In the genomic region with DNA sequence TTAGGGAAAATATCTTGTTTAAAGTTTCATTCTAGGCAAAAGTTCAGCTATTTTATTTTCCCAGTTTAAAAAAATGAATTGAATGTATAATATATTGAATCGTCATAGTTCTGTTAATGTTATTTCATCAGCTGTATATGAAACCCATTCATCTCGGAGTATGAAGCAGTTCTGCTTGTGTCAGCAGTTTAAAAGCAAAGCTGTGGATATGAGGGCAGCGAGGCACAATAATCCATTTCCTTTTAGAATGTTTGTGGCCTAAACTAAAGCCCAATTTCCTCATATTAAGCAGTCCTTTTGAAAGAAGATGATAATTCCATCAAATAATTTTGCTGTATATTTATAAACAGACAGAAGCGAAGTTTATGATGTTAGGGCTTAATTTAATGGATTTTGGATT, we compare ENCODE assay signal across 22 cellular contexts.
"Had no signal": no experiment of that assay in that cellular context is flagged by ENCODE, and none has a peak within 500 bp of the region (broad histone marks: within the 10 kb centered on the region; RNA-seq: fewer than 3 reads in every experiment).

No MANE protein-coding gene starts in this region.

- H3K36me3 ChIP-seq: gastroesophageal sphincter, heart left ventricle, neutrophil, right atrium auricular region, transverse colon, upper lobe of right lung, uterus had no signal

- H3K9ac ChIP-seq: parathyroid adenoma had no signal

- DNase-seq: dorsolateral prefrontal cortex; effector CD4-positive, alpha-beta T cell; foreskin keratinocyte; heart left ventricle; hippocampal formation; immature natural killer cell; kidney; natural killer cell; stimulated activated CD4-positive, alpha-beta T cell treated with anti-CD3 and anti-CD28 coated beads, Interleukin-15, amount 100 ng/mL, for 24 hours; stimulated activated CD4-positive, alpha-beta T cell treated with anti-CD3 and anti-CD28 coated beads, Interleukin-2, amount 100 ng/mL, for 48 hours; stimulated activated naive B cell treated with anti-CD40 and anti-IgM and Interleukin-4, amounts not matched to agents 10 μg/mL and 1 μg/mL and 100 μg/mL, for 72 hours; transverse colon; upper lobe of right lung; uterus had no signal

- FAIRE-seq: colon, kidney had no signal

- H3K4me3 ChIP-seq: dorsolateral prefrontal cortex, gastroesophageal sphincter, heart left ventricle, lung, right atrium auricular region, skin epidermis, transverse colon, upper lobe of right lung, uterus had no signal

- H3K9me3 ChIP-seq: neutrophil, uterus had no signal

- H3K4me1 ChIP-seq: foreskin keratinocyte, gastroesophageal sphincter, parathyroid adenoma, right atrium auricular region, upper lobe of right lung, uterus had no signal

- ATAC-seq: foreskin keratinocyte; gastroesophageal sphincter; heart left ventricle; left lobe of liver; natural killer cell; stimulated activated naive B cell treated with anti-CD40 and anti-IgM and Interleukin-4, amounts not matched to agents 10 μg/mL and 1 μg/mL and 100 μg/mL, for 72 hours; upper lobe of right lung had no signal

- H3K27ac ChIP-seq: dorsolateral prefrontal cortex, foreskin keratinocyte, gastroesophageal sphincter, heart left ventricle, neutrophil, parathyroid adenoma, right atrium auricular region, skin epidermis, transverse colon, upper lobe of right lung, uterus had no signal
